In the genomic region with DNA sequence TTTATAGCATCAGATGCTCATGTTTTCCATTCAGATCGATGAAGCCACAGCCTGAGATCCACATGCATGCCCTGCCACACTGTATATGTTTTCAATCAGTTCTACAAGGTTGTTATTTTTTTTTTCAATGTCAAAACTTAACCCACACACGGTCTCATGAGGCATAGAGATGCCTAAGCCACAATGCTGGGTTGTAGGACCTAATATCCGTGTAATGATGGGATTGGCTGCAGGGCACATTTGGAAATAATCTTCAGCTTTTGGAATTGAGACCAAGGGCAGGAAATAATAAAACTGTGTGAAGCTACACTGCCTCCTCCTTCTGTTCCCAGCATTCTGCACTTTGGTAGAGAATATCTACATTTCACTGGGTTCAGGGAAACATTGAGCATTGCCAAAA, we compare ENCODE assay signal across 32 cellular contexts.
"Had no signal": no experiment of that assay in that cellular context is flagged by ENCODE, and none has a peak within 500 bp of the region (broad histone marks: within the 10 kb centered on the region; RNA-seq: fewer than 3 reads in every experiment).

No MANE protein-coding gene starts in this region.

- H3K27ac ChIP-seq: brain microvascular endothelial cell, SJCRH30, VCaP had no signal

- H3K4me3 Mint-ChIP-seq: activated B cell treated with CpG ODN at 0.5 μM for 24 hours; activated CD4-positive, alpha-beta memory T cell treated with anti-CD3 and anti-CD28 coated beads, Interleukin-2, amount 10 ng/mL, durations not matched to agents 7 days and 5 days; activated CD8-positive, alpha-beta memory T cell treated with anti-CD3 and anti-CD28 coated beads, Interleukin-2, amount 10 ng/mL, durations not matched to agents 7 days and 5 days; activated naive CD4-positive, alpha-beta T cell treated with anti-CD3 and anti-CD28 coated beads, Interleukin-2, amount 10 ng/mL, durations not matched to agents 7 days and 5 days; activated naive CD8-positive, alpha-beta T cell; activated naive CD8-positive, alpha-beta T cell treated with anti-CD3 and anti-CD28 coated beads, Interleukin-2, amount 50 U/mL, for 24 hours; T-helper 1 cell treated with Interleukin-12 subunit alpha and Interleukin-12 subunit beta and Interleukin-4 antibody, amounts not matched to agents 30 μg/mL and 1 μg/mL, for 36 hours had no signal

- H3K4me1 ChIP-seq: SJCRH30 had no signal

- DNase-seq: activated B cell treated with CpG ODN at 0.5 μM for 24 hours; activated CD4-positive, alpha-beta memory T cell treated with anti-CD3 and anti-CD28 coated beads, Interleukin-2, amount 10 ng/mL, durations not matched to agents 7 days and 5 days; activated CD4-positive, alpha-beta T cell treated with anti-CD3 and anti-CD28 coated beads for 48 hours; activated CD4-positive, CD25-positive, alpha-beta regulatory T cell treated with anti-CD3 and anti-CD28 coated beads, Interleukin-2, amount 50 U/mL, for 72 hours; activated CD8-positive, alpha-beta memory T cell treated with anti-CD3 and anti-CD28 coated beads for 24 hours; activated CD8-positive, alpha-beta memory T cell treated with anti-CD3 and anti-CD28 coated beads, Interleukin-2, amount 10 ng/mL, durations not matched to agents 7 days and 5 days; activated CD8-positive, alpha-beta memory T cell treated with anti-CD3 and anti-CD28 coated beads, Interleukin-2, amount 50 U/mL, for 48 hours; activated effector memory CD4-positive, alpha-beta T cell treated with Interleukin-2 at 50 U/mL for 16 hours; activated naive CD4-positive, alpha-beta T cell treated with anti-CD3 and anti-CD28 coated beads, Interleukin-2, amount 10 ng/mL, durations not matched to agents 7 days and 5 days; activated naive CD8-positive, alpha-beta T cell treated with anti-CD3 and anti-CD28 coated beads, Interleukin-2, amount 50 U/mL, for 24 hours; activated T-cell treated with anti-CD3 and anti-CD28 coated beads, Interleukin-2, amount 50 U/mL, for 48 hours; amniotic stem cell; aorta; brain microvascular endothelial cell; NCI-H1092 treated with DMSO at 0.1 percent for 48 hours; NCI-H187; NCI-H2029 treated with DMSO at 0.1 percent for 48 hours; NCI-H2107; NCI-H2171; NCI-H510A; NCI-H526; NCI-H748 treated with DMSO at 0.1 percent for 48 hours; NK-92 treated with Interleukin-12 subunit alpha and Interleukin-12 subunit beta, amount 100 ng/mL, for 24 hours; PC-3; SHP77; SK-N-SH; T-helper 9 cell had no signal

- H3K36me3 ChIP-seq: brain microvascular endothelial cell, SJCRH30 had no signal

- H3K27me3 Mint-ChIP-seq: activated B cell treated with CpG ODN at 0.5 μM for 24 hours; activated CD4-positive, alpha-beta memory T cell treated with anti-CD3 and anti-CD28 coated beads, Interleukin-2, amount 10 ng/mL, durations not matched to agents 7 days and 5 days; activated CD8-positive, alpha-beta memory T cell treated with anti-CD3 and anti-CD28 coated beads, Interleukin-2, amount 10 ng/mL, durations not matched to agents 7 days and 5 days; activated naive CD4-positive, alpha-beta T cell treated with anti-CD3 and anti-CD28 coated beads, Interleukin-2, amount 10 ng/mL, durations not matched to agents 7 days and 5 days had no signal

- H3K9ac ChIP-seq: SK-N-SH had no signal

- H3K27ac Mint-ChIP-seq: activated B cell treated with CpG ODN at 0.5 μM for 24 hours; activated CD4-positive, alpha-beta memory T cell treated with anti-CD3 and anti-CD28 coated beads, Interleukin-2, amount 10 ng/mL, durations not matched to agents 7 days and 5 days; activated CD8-positive, alpha-beta memory T cell treated with anti-CD3 and anti-CD28 coated beads, Interleukin-2, amount 10 ng/mL, durations not matched to agents 7 days and 5 days; activated naive CD4-positive, alpha-beta T cell treated with anti-CD3 and anti-CD28 coated beads, Interleukin-2, amount 10 ng/mL, durations not matched to agents 7 days and 5 days; activated naive CD8-positive, alpha-beta T cell; activated naive CD8-positive, alpha-beta T cell treated with anti-CD3 and anti-CD28 coated beads, Interleukin-2, amount 50 U/mL, for 24 hours; T-helper 1 cell treated with Interleukin-12 subunit alpha and Interleukin-12 subunit beta and Interleukin-4 antibody, amounts not matched to agents 30 μg/mL and 1 μg/mL, for 36 hours had no signal

- H3K4me3 ChIP-seq: K562, SJCRH30 had no signal

- H3K36me3 Mint-ChIP-seq: activated CD8-positive, alpha-beta memory T cell treated with anti-CD3 and anti-CD28 coated beads, Interleukin-2, amount 10 ng/mL, durations not matched to agents 7 days and 5 days; activated naive CD4-positive, alpha-beta T cell treated with anti-CD3 and anti-CD28 coated beads, Interleukin-2, amount 10 ng/mL, durations not matched to agents 7 days and 5 days had no signal

- ATAC-seq: activated CD8-positive, alpha-beta memory T cell treated with anti-CD3 and anti-CD28 coated beads, Interleukin-2, amount 10 ng/mL, durations not matched to agents 7 days and 5 days; activated naive CD8-positive, alpha-beta T cell treated with anti-CD3 and anti-CD28 coated beads, Interleukin-2, amount 50 U/mL, for 24 hours; K562; PC-3 had no signal

- H3K27me3 ChIP-seq: brain microvascular endothelial cell, SJCRH30 had no signal

- H3K4me1 Mint-ChIP-seq: activated B cell treated with CpG ODN at 0.5 μM for 24 hours; activated CD4-positive, alpha-beta memory T cell treated with anti-CD3 and anti-CD28 coated beads, Interleukin-2, amount 10 ng/mL, durations not matched to agents 7 days and 5 days; activated CD8-positive, alpha-beta memory T cell treated with anti-CD3 and anti-CD28 coated beads, Interleukin-2, amount 10 ng/mL, durations not matched to agents 7 days and 5 days; activated naive CD4-positive, alpha-beta T cell treated with anti-CD3 and anti-CD28 coated beads, Interleukin-2, amount 10 ng/mL, durations not matched to agents 7 days and 5 days; activated naive CD8-positive, alpha-beta T cell treated with anti-CD3 and anti-CD28 coated beads, Interleukin-2, amount 50 U/mL, for 24 hours had no signal
